8 cellular contexts compared by ENCODE assay signal in the genomic region with DNA sequence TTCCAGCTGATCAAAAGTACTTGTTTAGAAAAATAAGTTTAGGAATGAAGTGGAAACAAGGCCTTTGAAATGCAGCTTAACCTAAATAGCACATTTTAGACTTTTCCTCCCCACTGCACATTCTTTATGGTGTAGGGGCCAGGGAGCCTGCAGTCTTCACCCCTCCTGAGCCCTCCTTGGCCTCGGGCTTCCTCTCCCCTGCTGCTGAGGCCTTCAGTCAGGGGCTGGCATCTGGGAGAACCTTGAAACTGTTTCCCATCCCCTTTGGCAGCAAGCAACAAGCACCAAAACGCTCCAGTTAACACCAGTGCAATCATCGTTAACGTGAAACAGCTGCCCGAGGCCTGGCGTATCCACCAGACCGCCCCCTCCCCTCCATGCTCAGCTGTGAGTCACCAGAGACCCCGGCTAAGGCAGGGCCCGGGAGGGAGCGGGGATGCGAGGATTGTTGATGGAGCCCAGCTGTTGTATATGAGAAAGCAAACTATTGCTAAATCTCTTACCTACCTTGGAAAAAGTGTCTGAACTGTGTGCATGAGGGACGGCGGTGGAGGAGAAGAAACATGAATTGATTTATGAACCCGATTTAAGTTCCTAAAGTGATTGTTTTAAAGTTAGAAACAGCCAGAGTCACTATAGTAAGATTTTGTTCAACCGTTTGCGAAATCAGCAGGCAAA. TPM values are rescaled to one million over a fixed set of nuclear protein-coding genes. Genes with fewer than 3 reads are reported as not detected.
DNase-seq lines count a peak whose midpoint lies in the region; ATAC-seq and TF ChIP-seq lines count a peak whose summit lies in the region.

No MANE protein-coding gene starts in this region.

- peaks cover 0 to 3% (median 0%) of the 10 kb centered on the region in 7 donors for H3K9me3 Mint-ChIP-seq in naive B cell

- DNase-seq in DMS 273 (lab: John Stamatoyannopoulos, UW; ENCODE audit: unreplicated experiment) (peak; percentile 89), MG63 (peak; percentile 94), erythroblast (lab: John Stamatoyannopoulos, UW) (peak; percentile 57 to 65), naive B cell (no peak), NCI-H1105 treated with DMSO at 0.1 percent for 48 hours (lab: John Stamatoyannopoulos, UW) (no peak)
- DNase-seq in activated CD4-positive, alpha-beta T cell treated with anti-CD3 and anti-CD28 coated beads, Interleukin-2, amount 50 U/mL, for 48 hours, result peak; percentile 43 to 53

- peak overlapping the region; percentile 91 to 100 (median 98) for H3K27ac Mint-ChIP-seq in naive B cell

- ATAC-seq in naive B cell (ENCODE audit: low read depth in 2 of 2) (no peak), GM21367 (IDR thresholded peaks at IDR 0.05; ENCODE audit: unreplicated experiment) (no peak), HG02870 (IDR thresholded peaks at IDR 0.05; ENCODE audit: unreplicated experiment) (no peak)

- peaks cover 50% of the 10 kb centered on the region for H3K36me3 ChIP-seq in MG63

- peaks cover 55 to 63% (median 63%) of the 10 kb centered on the region in 3 donors for H3K4me1 Mint-ChIP-seq in naive B cell

- TF ChIP-seq POLR2A in erythroblast (IDR thresholded peaks at IDR 0.05; ENCODE audit: low read length), result no peak

- no peaks in the 10 kb centered on the region for H3K9me3 ChIP-seq in MG63

- no peaks in the 10 kb centered on the region for H3K27me3 ChIP-seq in MG63

- H3K4me3 ChIP-seq in MG63, result peak overlapping the region; percentile 70

- peak overlapping the region; percentile 73 to 99 (median 94) for H3K4me3 Mint-ChIP-seq in naive B cell

- H3K36me3 Mint-ChIP-seq in naive B cell, result peaks cover 10 to 19% of the 10 kb centered on the region in 2 donors

- no peaks in the 10 kb centered on the region for H3K27me3 Mint-ChIP-seq in naive B cell

RNA-seq across cellular contexts. Expression of a gene that starts 5.3 kb away (rescaled TPM):
- 9.6 and 19.7 TPM in 2 replicates for total RNA-seq in MG63 (2014; rRNA removed; shearing (Covaris generic); ENCODE audit: low replicate concordance)
- 100 to 1,000 TPM; 125 to 367 (median 188) TPM for polyA plus RNA-seq in naive B cell (ENCODE audit: low read depth in 6 of 6)

Comparison
In these comparisons a context has a peak if more than half of its experiments do, and no peak if none do; other contexts are left out.
1. DNase-seq: peak in DMS 273 (single experiment), MG63 (single experiment), activated CD4-positive, alpha-beta T cell treated with anti-CD3 and anti-CD28 coated beads, Interleukin-2, amount 50 U/mL, for 48 hours (2 of 2) and erythroblast (2 of 2); none in naive B cell (single experiment) and NCI-H1105 treated with DMSO at 0.1 percent for 48 hours (single experiment).